In the genomic region with DNA sequence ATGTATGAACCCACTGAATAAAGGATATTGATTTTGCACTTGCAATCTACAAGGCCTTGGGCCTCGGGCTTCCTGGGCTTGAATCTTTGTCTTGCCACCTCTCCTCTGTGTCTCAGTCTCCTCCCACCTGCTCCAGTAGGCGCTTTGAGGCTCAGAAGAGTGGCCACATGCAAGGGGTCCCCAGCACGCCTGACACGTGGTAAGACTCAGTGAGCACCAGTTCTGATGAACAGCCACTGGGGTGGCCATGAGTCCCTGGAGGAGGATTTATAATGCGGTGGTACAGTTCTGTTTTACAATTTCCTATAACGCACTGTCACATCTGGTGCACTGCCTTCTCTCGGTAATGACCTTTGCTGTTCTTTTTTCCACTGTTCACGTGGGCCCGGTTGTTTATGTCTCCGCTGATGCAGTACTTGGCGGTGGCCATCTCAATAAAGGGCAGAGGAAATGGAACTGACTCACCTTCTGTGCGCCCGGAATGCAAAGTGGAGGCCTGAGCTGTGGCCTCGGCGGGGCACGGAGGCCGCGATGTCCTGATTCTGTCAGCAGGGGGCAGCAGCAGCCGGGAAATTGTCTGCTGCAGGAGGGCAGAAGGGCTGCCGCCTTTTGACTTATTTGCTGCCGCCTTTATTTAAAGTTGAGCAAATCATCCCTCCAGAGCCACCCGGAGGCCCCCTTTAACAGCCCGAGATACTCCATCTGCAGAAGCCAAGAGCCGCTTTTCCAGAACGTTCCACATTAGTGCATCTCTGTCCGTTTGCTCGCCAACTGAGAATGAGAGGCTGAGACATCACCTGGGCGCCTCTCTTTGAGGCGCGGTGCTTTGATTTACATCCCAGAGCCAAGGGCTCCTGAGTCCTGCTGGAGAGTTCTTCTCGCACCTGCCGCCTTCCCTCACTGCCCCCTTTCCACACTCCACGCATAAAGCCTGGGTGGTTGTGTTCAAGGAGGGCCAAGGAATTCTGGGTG, we compare ENCODE assay signal across 1 cellular context.
TF ChIP-seq lines count a peak whose summit lies in the region.

No MANE protein-coding gene starts in this region.

TF ChIP-seq in HepG2, 621 proteins besides CTCF, POLR2A, EP300 and RAD21 (continued from another document):
- TF ChIP-seq ZNF614 (CRISPR knock-in tag; IDR thresholded peaks at IDR 0.05; ENCODE audit: borderline replicate concordance) (no peak), RBM39 (IDR thresholded peaks at IDR 0.05; ENCODE audit: low read depth, low read length, poor library complexity, severe bottlenecking) (no peak), JUND (CRISPR knock-in tag; IDR thresholded peaks at IDR 0.05) (no peak), MTF1 (CRISPR knock-in tag; IDR thresholded peaks at IDR 0.05) (no peak)
- TF ChIP-seq, protein P1, sequence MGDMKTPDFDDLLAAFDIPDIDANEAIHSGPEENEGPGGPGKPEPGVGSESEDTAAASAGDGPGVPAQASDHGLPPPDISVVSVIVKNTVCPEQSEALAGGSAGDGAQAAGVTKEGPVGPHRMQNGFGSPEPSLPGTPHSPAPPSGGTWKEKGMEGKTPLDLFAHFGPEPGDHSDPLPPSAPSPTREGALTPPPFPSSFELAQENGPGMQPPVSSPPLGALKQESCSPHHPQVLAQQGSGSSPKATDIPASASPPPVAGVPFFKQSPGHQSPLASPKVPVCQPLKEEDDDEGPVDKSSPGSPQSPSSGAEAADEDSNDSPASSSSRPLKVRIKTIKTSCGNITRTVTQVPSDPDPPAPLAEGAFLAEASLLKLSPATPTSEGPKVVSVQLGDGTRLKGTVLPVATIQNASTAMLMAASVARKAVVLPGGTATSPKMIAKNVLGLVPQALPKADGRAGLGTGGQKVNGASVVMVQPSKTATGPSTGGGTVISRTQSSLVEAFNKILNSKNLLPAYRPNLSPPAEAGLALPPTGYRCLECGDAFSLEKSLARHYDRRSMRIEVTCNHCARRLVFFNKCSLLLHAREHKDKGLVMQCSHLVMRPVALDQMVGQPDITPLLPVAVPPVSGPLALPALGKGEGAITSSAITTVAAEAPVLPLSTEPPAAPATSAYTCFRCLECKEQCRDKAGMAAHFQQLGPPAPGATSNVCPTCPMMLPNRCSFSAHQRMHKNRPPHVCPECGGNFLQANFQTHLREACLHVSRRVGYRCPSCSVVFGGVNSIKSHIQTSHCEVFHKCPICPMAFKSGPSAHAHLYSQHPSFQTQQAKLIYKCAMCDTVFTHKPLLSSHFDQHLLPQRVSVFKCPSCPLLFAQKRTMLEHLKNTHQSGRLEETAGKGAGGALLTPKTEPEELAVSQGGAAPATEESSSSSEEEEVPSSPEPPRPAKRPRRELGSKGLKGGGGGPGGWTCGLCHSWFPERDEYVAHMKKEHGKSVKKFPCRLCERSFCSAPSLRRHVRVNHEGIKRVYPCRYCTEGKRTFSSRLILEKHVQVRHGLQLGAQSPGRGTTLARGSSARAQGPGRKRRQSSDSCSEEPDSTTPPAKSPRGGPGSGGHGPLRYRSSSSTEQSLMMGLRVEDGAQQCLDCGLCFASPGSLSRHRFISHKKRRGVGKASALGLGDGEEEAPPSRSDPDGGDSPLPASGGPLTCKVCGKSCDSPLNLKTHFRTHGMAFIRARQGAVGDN (CRISPR knock-in tag; IDR thresholded peaks at IDR 0.05), result peak; percentile 36; the same call in 1 of the 2 replicates
